In genomic region chr2:99278793-99279291, GRCh38 we compare ENCODE assay signal across 1 cellular context.
TF ChIP-seq lines count a peak whose summit lies in the region.

No MANE protein-coding gene starts in this region.

TF ChIP-seq in HepG2, 621 proteins besides CTCF, POLR2A, EP300 and RAD21 (continued from another document and continues in another):
- TF ChIP-seq PRDM10 (CRISPR knock-in tag; IDR thresholded peaks at IDR 0.05; ENCODE audit: low read depth): peak; percentile 92
- TF ChIP-seq ZNF124 (CRISPR knock-in tag; IDR thresholded peaks at IDR 0.05): peak; percentile 66; the same call in 1 of the 2 replicates
- TF ChIP-seq HOXA9 (CRISPR knock-in tag; IDR thresholded peaks at IDR 0.05; ENCODE audit: borderline replicate concordance): no peak
- TF ChIP-seq ZNF598 (CRISPR knock-in tag; IDR thresholded peaks at IDR 0.05; ENCODE audit: borderline replicate concordance): no peak
- TF ChIP-seq IRF2 (CRISPR knock-in tag; IDR thresholded peaks at IDR 0.05): peak; percentile 97
- TF ChIP-seq PHF8 (CRISPR knock-in tag; IDR thresholded peaks at IDR 0.05): no peak; the same call in 1 of the 2 replicates
- TF ChIP-seq PAX8 (CRISPR knock-in tag; IDR thresholded peaks at IDR 0.05; ENCODE audit: borderline replicate concordance): no peak
- 0 out of 2 replicates have a peak, but pooled peaks have one; percentile 44 for TF ChIP-seq ZBED4 (CRISPR knock-in tag; IDR thresholded peaks at IDR 0.05; ENCODE audit: borderline replicate concordance)
- TF ChIP-seq ZFP37 (CRISPR knock-in tag; IDR thresholded peaks at IDR 0.05; ENCODE audit: borderline replicate concordance): no peak
- no peak for TF ChIP-seq ZNF775 (CRISPR knock-in tag; IDR thresholded peaks at IDR 0.05; ENCODE audit: borderline replicate concordance)
- TF ChIP-seq MTF1 (CRISPR knock-in tag; IDR thresholded peaks at IDR 0.05): no peak
- no peak; the same call in 1 of the 2 replicates for TF ChIP-seq XBP1 (CRISPR knock-in tag; IDR thresholded peaks at IDR 0.05)
- peak; percentile 79 for TF ChIP-seq ZNF264 (CRISPR knock-in tag; IDR thresholded peaks at IDR 0.05)
- no peak for TF ChIP-seq ISX (CRISPR knock-in tag; conservative IDR thresholded peaks at IDR 0.05)
- no peak for TF ChIP-seq ZHX1 (CRISPR knock-in tag; IDR thresholded peaks at IDR 0.05; ENCODE audit: low read depth)
- TF ChIP-seq BCLAF1 (IDR thresholded peaks at IDR 0.05): no peak
- no peak for TF ChIP-seq ZNF263 (CRISPR knock-in tag; IDR thresholded peaks at IDR 0.05)
- TF ChIP-seq IKZF4 (CRISPR knock-in tag; IDR thresholded peaks at IDR 0.05; ENCODE audit: borderline replicate concordance, low read depth, not compliant biosample characterization): no peak
- peak; percentile 90 for TF ChIP-seq NFIC (IDR thresholded peaks at IDR 0.05; ENCODE audit: low read length)
- TF ChIP-seq PCBP2 (optimal IDR thresholded peaks at IDR 0.05; ENCODE audit: low read depth, low read length, poor library complexity, severe bottlenecking): no peak
- TF ChIP-seq ZNF282 (IDR thresholded peaks at IDR 0.05; ENCODE audit: partially characterized antibody): no peak
- no peak for TF ChIP-seq HDAC6 (IDR thresholded peaks at IDR 0.05; ENCODE audit: low read depth, low read length)
- no peak for TF ChIP-seq NONO (IDR thresholded peaks at IDR 0.05)
- no peak; the same call in 1 of the 2 replicates for TF ChIP-seq NONO (CRISPR knock-in tag; conservative IDR thresholded peaks at IDR 0.05)
- TF ChIP-seq KDM4B (CRISPR knock-in tag; IDR thresholded peaks at IDR 0.05): no peak
- TF ChIP-seq AFF4 (CRISPR knock-in tag; IDR thresholded peaks at IDR 0.05): no peak
- TF ChIP-seq TCF7L2 (IDR thresholded peaks at IDR 0.05; ENCODE audit: low read depth, low read length): peak; percentile 51
- 0 out of 2 replicates have a peak, but pooled peaks have one; percentile 42 for TF ChIP-seq ZSCAN29 (CRISPR knock-in tag; conservative IDR thresholded peaks at IDR 0.05)
- peak; percentile 76; the same call in 1 of the 2 replicates for TF ChIP-seq ZNF772 (CRISPR knock-in tag; IDR thresholded peaks at IDR 0.05)
- TF ChIP-seq SNAPC4 (CRISPR knock-in tag; IDR thresholded peaks at IDR 0.05): no peak
- TF ChIP-seq PBX3 (CRISPR knock-in tag; IDR thresholded peaks at IDR 0.05; ENCODE audit: borderline replicate concordance): no peak
- peak; percentile 95 for TF ChIP-seq TBX2 (CRISPR knock-in tag; IDR thresholded peaks at IDR 0.05; ENCODE audit: borderline replicate concordance)
